In genomic region chr9:87712801-87713277, GRCh38 we compare ENCODE assay signal across 1 cellular context.
TF ChIP-seq lines count a peak whose summit lies in the region.

No MANE protein-coding gene starts in this region.

TF ChIP-seq in HEK293, 187 proteins besides CTCF, POLR2A, EP300 and RAD21 (continued from another document):
- TF ChIP-seq PRDM6 (tag by site-specific recombination; IDR thresholded peaks at IDR 0.05) (no peak), ZNF23 (tag by site-specific recombination; IDR thresholded peaks at IDR 0.05; ENCODE audit: borderline replicate concordance) (no peak), ZSCAN4 (tag by site-specific recombination; IDR thresholded peaks at IDR 0.05) (peak; percentile 83), KLF16 (tag by site-specific recombination; IDR thresholded peaks at IDR 0.05) (no peak), ELK4 (IDR thresholded peaks at IDR 0.05; ENCODE audit: borderline replicate concordance, low read depth, low read length) (no peak), ZEB2 (tag by site-specific recombination; IDR thresholded peaks at IDR 0.05) (no peak), ZFP41 (tag by site-specific recombination; IDR thresholded peaks at IDR 0.05; ENCODE audit: borderline replicate concordance) (no peak), ZSCAN5A (tag by site-specific recombination; IDR thresholded peaks at IDR 0.05) (no peak), ZNF704 (tag by site-specific recombination; IDR thresholded peaks at IDR 0.05) (0 out of 2 replicates have a peak, but pooled peaks have one; percentile 31), ZNF114 (tag by site-specific recombination; IDR thresholded peaks at IDR 0.05) (no peak), ZBTB17 (tag by site-specific recombination; IDR thresholded peaks at IDR 0.05) (no peak), ZNF76 (tag by site-specific recombination; IDR thresholded peaks at IDR 0.05; ENCODE audit: borderline replicate concordance, low read depth) (no peak), ZNF174 (tag by site-specific recombination; IDR thresholded peaks at IDR 0.05) (no peak), MEIS1 (CRISPR knock-in tag; IDR thresholded peaks at IDR 0.05; ENCODE audit: borderline replicate concordance) (no peak), SCRT1 (tag by site-specific recombination; IDR thresholded peaks at IDR 0.05; ENCODE audit: borderline replicate concordance) (no peak), ZNF658 (tag by site-specific recombination; IDR thresholded peaks at IDR 0.05) (no peak), HOXD13 (CRISPR knock-in tag; IDR thresholded peaks at IDR 0.05; ENCODE audit: borderline replicate concordance) (no peak), ZNF660 (tag by site-specific recombination; IDR thresholded peaks at IDR 0.05) (no peak), SCRT2 (tag by site-specific recombination; IDR thresholded peaks at IDR 0.05) (no peak)
